In the genomic region with DNA sequence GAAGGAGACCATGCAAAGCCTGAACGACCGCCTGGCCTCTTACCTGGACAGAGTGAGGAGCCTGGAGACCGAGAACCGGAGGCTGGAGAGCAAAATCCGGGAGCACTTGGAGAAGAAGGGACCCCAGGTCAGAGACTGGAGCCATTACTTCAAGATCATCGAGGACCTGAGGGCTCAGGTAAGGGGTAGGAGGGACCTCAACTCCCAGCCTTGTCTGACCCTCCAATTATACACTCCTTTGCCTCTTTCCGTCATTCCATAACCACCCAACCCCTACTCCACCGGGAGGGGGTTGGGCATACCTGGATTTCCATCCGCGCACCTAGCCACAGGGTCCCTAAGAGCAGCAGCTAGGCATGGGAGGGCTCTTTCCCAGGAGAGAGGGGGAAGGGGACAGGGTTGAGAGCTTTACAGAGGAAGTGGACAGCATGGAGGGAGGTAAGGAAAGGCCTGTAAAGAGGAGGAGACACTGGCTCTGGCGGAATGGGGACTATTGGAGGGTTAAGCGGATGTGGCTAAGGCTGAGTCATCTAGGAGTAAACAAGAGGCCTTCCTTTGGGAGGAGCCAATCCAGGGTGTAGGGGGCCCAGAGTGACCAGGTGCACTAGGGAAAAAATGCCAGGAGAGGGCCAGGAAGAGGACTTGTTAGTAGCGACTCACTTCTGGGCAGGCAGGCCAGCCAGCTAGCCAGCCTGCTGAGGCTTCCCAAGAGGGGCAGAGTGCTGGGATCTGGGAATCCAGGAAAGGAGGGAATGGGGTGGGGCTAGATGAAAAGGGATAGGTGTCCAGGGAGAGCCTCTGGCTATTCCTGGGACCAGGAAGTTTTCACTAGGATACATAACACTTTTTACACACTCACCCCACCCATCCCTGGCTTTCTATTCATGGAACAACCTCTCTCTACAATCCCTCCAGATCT, we compare ENCODE assay signal across 8 cellular contexts. TPM values are rescaled to one million over a fixed set of nuclear protein-coding genes. Genes with fewer than 3 reads are reported as not detected.
A peak's percentile ranks its signal among the peaks of the same experiment; 100 is the strongest.
DNase-seq lines count a peak whose midpoint lies in the region; TF ChIP-seq lines count a peak whose summit lies in the region.

No MANE protein-coding gene starts in this region.

- H3K4me2 ChIP-seq in SK-N-SH, result peak overlapping the region; percentile 81
- H3K4me2 ChIP-seq in neural progenitor cell, result peak overlapping the region; percentile 82

- CTCF ChIA-PET in SK-N-SH (lab: Yijun Ruan, JAX), result interaction anchor here (0.7 to 5.4 kb wide), 6 partner anchors 20 to 64 kb away, joined by 3 to 31 read pairs (median 7); no protein-coding TSS in a partner anchor

- no peak for TF ChIP-seq EP300 in SK-N-SH (IDR thresholded peaks at IDR 0.05; ENCODE audit: borderline replicate concordance in 1 of 2, low read depth in 1 of 2, low read length in 1 of 2)

- H3K4me1 Mint-ChIP-seq in neural progenitor cell, result peaks cover 34% of the 10 kb centered on the region

- H3K4me1 ChIP-seq in HUES48 (ENCODE audit: control insufficient read depth, insufficient read depth, low read length) (peaks cover 41% of the 10 kb centered on the region), SK-N-SH (ENCODE audit: control insufficient read depth in 1 of 2, insufficient read depth in 2 of 2, low read depth in 1 of 2, low read length in 1 of 2) (peaks cover 0 to 32% of the 10 kb centered on the region in 2 experiments; a peak in 2 of 4 replicates), neural progenitor cell (peaks cover 34% of the 10 kb centered on the region)

- H3K36me3 ChIP-seq in HUES48 (ENCODE audit: control insufficient read depth, insufficient read depth, low read length) (peaks cover 37% of the 10 kb centered on the region), SK-N-SH (replicated peaks in 1 of 2; ENCODE audit: control insufficient read depth in 1 of 2, insufficient read depth in 2 of 2, low read length in 1 of 2) (peaks cover 4 to 9% of the 10 kb centered on the region in 2 experiments), neural progenitor cell (no peaks in the 10 kb centered on the region)

- no peaks in the 10 kb centered on the region for H3K9me2 ChIP-seq in SK-N-SH

- H3K9ac ChIP-seq in HUES48 (ENCODE audit: low read depth, low read length) (peak overlapping the region; percentile 78), SK-N-SH (peak overlapping the region; percentile 93), neural progenitor cell (peak overlapping the region; percentile 45)

- H4K20me1 ChIP-seq in SK-N-SH (ENCODE audit: insufficient read depth) (no peaks in the 10 kb centered on the region), neural progenitor cell (ENCODE audit: low read depth) (no peaks in the 10 kb centered on the region)

- peaks cover 6% of the 10 kb centered on the region for H3K36me3 Mint-ChIP-seq in neural progenitor cell

- peaks cover 35% of the 10 kb centered on the region for H3F3A ChIP-seq in SK-N-SH (replicated peaks; ENCODE audit: insufficient read depth)
- H3F3A ChIP-seq in neural progenitor cell (ENCODE audit: low read depth), result peaks cover 47% of the 10 kb centered on the region

- H2AFZ ChIP-seq in SK-N-SH (ENCODE audit: low read depth), result peak overlapping the region; percentile 69; the same call in 1 of the 2 replicates
- peak overlapping the region; percentile 45 for H2AFZ ChIP-seq in neural progenitor cell (replicated peaks)

- POLR2A ChIA-PET in SK-N-SH (lab: Yijun Ruan, JAX), result no interaction called here

- DNase-seq in AG10803 (ENCODE audit: low read depth) (peak; percentile 81), SK-N-SH (no peak), fibroblast of mammary gland (ENCODE audit: low read depth) (peak; percentile 68), neural progenitor cell (ENCODE audit: low spot score) (peak; percentile 46), NCI-H2171 (lab: John Stamatoyannopoulos, UW) (no peak), NCI-H524 (lab: John Stamatoyannopoulos, UW) (no peak), cerebellar nuclear complex (lab: John Stamatoyannopoulos, UW) (no peak)

- H3K27me3 ChIP-seq in HUES48 (ENCODE audit: control insufficient read depth, insufficient read depth, low read length), result no peaks in the 10 kb centered on the region
- H3K27me3 ChIP-seq in SK-N-SH (ENCODE audit: insufficient read depth), result no peaks in the 10 kb centered on the region
- no peaks in the 10 kb centered on the region for H3K27me3 ChIP-seq in neural progenitor cell

- no peak for TF ChIP-seq CTCF in AG10803 (conservative IDR thresholded peaks at IDR 0.05; ENCODE audit: low read length)
- no peak for TF ChIP-seq CTCF in SK-N-SH (IDR thresholded peaks at IDR 0.05)
- no peak for TF ChIP-seq CTCF in fibroblast of mammary gland (conservative IDR thresholded peaks at IDR 0.05; ENCODE audit: control insufficient read depth, insufficient read depth, low read depth, low read length)
- no peak for TF ChIP-seq CTCF in neural progenitor cell (IDR thresholded peaks at IDR 0.05)

- H3K27me3 Mint-ChIP-seq in neural progenitor cell (ENCODE audit: insufficient read depth, low read depth), result peaks cover 17% of the 10 kb centered on the region

- H3K27ac Mint-ChIP-seq in neural progenitor cell, result no peak overlapping the region

- 19% methylated on average over 13 of the region's 13 CpGs for WGBS in SK-N-SH (ENCODE audit: low lambda C conversion rate)

- peak overlapping the region; percentile 88 for H3K27ac ChIP-seq in HUES48 (ENCODE audit: low read depth, low read length)
- H3K27ac ChIP-seq in SK-N-SH (ENCODE audit: low read depth in 2 of 2, low read length in 1 of 2), result peak overlapping the region in 1 of 2 experiments; percentile 82; a peak in 2 of 4 replicates
- no peak overlapping the region for H3K27ac ChIP-seq in neural progenitor cell

- H3K4me3 Mint-ChIP-seq in neural progenitor cell, result peak overlapping the region; percentile 85

- H3K4me3 ChIP-seq in AG10803 (ENCODE audit: low read length) (peak overlapping the region; percentile 63), HUES48 (ENCODE audit: low read depth, low read length) (peak overlapping the region; percentile 71), SK-N-SH (ENCODE audit: low read depth in 2 of 2, low read length in 1 of 2) (peak overlapping the region; percentile 49 to 85), fibroblast of mammary gland (ENCODE audit: control insufficient read depth, low read depth, low read length) (peak overlapping the region; percentile 37), neural progenitor cell (peak overlapping the region; percentile 68)

- peaks cover 51% of the 10 kb centered on the region for H3K79me2 ChIP-seq in SK-N-SH (ENCODE audit: insufficient read depth)
- peaks cover 17% of the 10 kb centered on the region for H3K79me2 ChIP-seq in neural progenitor cell (ENCODE audit: low read depth)

- no peaks in the 10 kb centered on the region for H3K9me3 Mint-ChIP-seq in neural progenitor cell

- TF ChIP-seq RAD21 in SK-N-SH (IDR thresholded peaks at IDR 0.05; ENCODE audit: low read length), result no peak

- H3K9me3 ChIP-seq in HUES48 (ENCODE audit: control insufficient read depth, insufficient read depth, low read length), result no peaks in the 10 kb centered on the region
- H3K9me3 ChIP-seq in SK-N-SH, result no peaks in the 10 kb centered on the region
- H3K9me3 ChIP-seq in neural progenitor cell (ENCODE audit: low read depth), result no peaks in the 10 kb centered on the region

TF ChIP-seq in SK-N-SH, 30 proteins besides CTCF, POLR2A, EP300 and RAD21 (continues in another document):
- TF ChIP-seq FOXM1 (IDR thresholded peaks at IDR 0.05; ENCODE audit: low read depth), result no peak
- peak; percentile 77 for TF ChIP-seq JUND (IDR thresholded peaks at IDR 0.05)
- no peak for TF ChIP-seq ELF1 (IDR thresholded peaks at IDR 0.05)
- TF ChIP-seq NRF1 (IDR thresholded peaks at IDR 0.05; ENCODE audit: low read depth, low read length), result no peak
- no peak for TF ChIP-seq EZH2phosphoT487 (IDR thresholded peaks at IDR 0.05; ENCODE audit: borderline replicate concordance, low read depth)
- TF ChIP-seq SIN3A (IDR thresholded peaks at IDR 0.05; ENCODE audit: borderline replicate concordance, low read depth, low read length), result peak; percentile 43; the same call in 1 of the 2 replicates
- no peak for TF ChIP-seq TEAD4 (IDR thresholded peaks at IDR 0.05; ENCODE audit: borderline replicate concordance, insufficient read depth)
- TF ChIP-seq, protein P1, sequence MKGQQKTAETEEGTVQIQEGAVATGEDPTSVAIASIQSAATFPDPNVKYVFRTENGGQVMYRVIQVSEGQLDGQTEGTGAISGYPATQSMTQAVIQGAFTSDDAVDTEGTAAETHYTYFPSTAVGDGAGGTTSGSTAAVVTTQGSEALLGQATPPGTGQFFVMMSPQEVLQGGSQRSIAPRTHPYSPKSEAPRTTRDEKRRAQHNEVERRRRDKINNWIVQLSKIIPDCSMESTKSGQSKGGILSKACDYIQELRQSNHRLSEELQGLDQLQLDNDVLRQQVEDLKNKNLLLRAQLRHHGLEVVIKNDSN (IDR thresholded peaks at IDR 0.05; ENCODE audit: borderline replicate concordance, low read depth), result no peak
- no peak for TF ChIP-seq MEF2A (IDR thresholded peaks at IDR 0.05; ENCODE audit: borderline replicate concordance, low read depth)
- TF ChIP-seq TAF1 (IDR thresholded peaks at IDR 0.05; ENCODE audit: borderline replicate concordance, low read depth, low read length), result peak; percentile 77

RNA-seq across cellular contexts. Expression of gene KRT18, which starts 0.8 kb away (rescaled TPM):
- polyA plus RNA-seq in SK-N-SH (2012; rRNA removed), result 332 and 351 TPM in 2 replicates
- 225 and 265 TPM in 2 replicates for polyA plus RNA-seq in SK-N-SH (2012; cell fraction: cytosol; rRNA removed)
- polyA plus RNA-seq in SK-N-SH (2012; cell fraction: nucleus; rRNA removed), result 714 and 1,063 TPM in 2 replicates
- 69.3 and 100 TPM in 2 replicates for total RNA-seq in neural progenitor cell (ENCODE audit: low replicate concordance)

RNA-seq across cellular contexts. Expression of gene KRT8, which starts 44.8 kb away (rescaled TPM):
- 47.7 and 49.4 TPM in 2 replicates for polyA plus RNA-seq in SK-N-SH (2012; rRNA removed)
- 35.6 and 44.1 TPM in 2 replicates for polyA plus RNA-seq in SK-N-SH (2012; cell fraction: cytosol; rRNA removed)
- polyA plus RNA-seq in SK-N-SH (2012; cell fraction: nucleus; rRNA removed), result 40.7 and 41.4 TPM in 2 replicates
- 168 and 184 TPM in 2 replicates for total RNA-seq in neural progenitor cell (ENCODE audit: low replicate concordance)

RNA-seq across cellular contexts. Expression of gene EIF4B, which starts 56.6 kb away (rescaled TPM):
- 267 and 292 TPM in 2 replicates for polyA plus RNA-seq in SK-N-SH (2012; rRNA removed)
- polyA plus RNA-seq in SK-N-SH (2012; cell fraction: cytosol; rRNA removed), result 346 and 371 TPM in 2 replicates
- polyA plus RNA-seq in SK-N-SH (2012; cell fraction: nucleus; rRNA removed), result 127 and 164 TPM in 2 replicates
- 774 and 833 TPM in 2 replicates for total RNA-seq in neural progenitor cell (ENCODE audit: low replicate concordance)

Comparison
In these comparisons a context has a peak if more than half of its experiments do, and no peak if none do; other contexts are left out.
1. DNase-seq: peak in AG10803 (single experiment), fibroblast of mammary gland (single experiment) and neural progenitor cell (single experiment); none in SK-N-SH (single experiment), NCI-H2171 (single experiment), NCI-H524 (0 of 2) and cerebellar nuclear complex (0 of 2).
2. Peak in every context shown above with its lines, with median percentiles within 50 percentile points of each other: H3K4me3 ChIP-seq and H3K9ac ChIP-seq.